ENCODE assay signal across 16 cellular contexts in genomic region chr11:123451183-123451907, GRCh38. TPM values are rescaled to one million over a fixed set of nuclear protein-coding genes. Genes with fewer than 3 reads are reported as not detected.
DNase-seq lines count a peak whose midpoint lies in the region; ATAC-seq and TF ChIP-seq lines count a peak whose summit lies in the region.
"Had no signal": no experiment of that assay in that cellular context is flagged by ENCODE, and none has a peak within 500 bp of the region (broad histone marks: within the 10 kb centered on the region; RNA-seq: fewer than 3 reads in every experiment).

No MANE protein-coding gene starts in this region.

- WGBS in adrenal gland, 4 donors: 59 to 70% (median 64%) methylated on average over 6 of the region's 6 CpGs

- H3K27me3 ChIP-seq in adrenal gland: no peaks in the 10 kb centered on the region
- no peaks in the 10 kb centered on the region for H3K27me3 ChIP-seq in HAP-1 (ENCODE audit: low read depth)
- H3K27me3 ChIP-seq in left lung: no peaks in the 10 kb centered on the region
- H3K27me3 ChIP-seq: BE2C had no signal

- DNase-seq in Right ventricle myocardium superior (peak; percentile 47), cardiac septum (ENCODE audit: low spot score) (no peak), NCI-H1417 treated with DMSO at 0.1 percent for 48 hours (lab: John Stamatoyannopoulos, UW) (peak; percentile 86), adrenal gland (no peak), HAP-1 (ENCODE audit: low spot score in 2 of 2) (no peak), RKO (ENCODE audit: low spot score) (no peak), left lung (no peak), glomerular visceral epithelial cell (ENCODE audit: extremely low spot score) (no peak)
- DNase-seq: activated CD4-positive, CD25-positive, alpha-beta regulatory T cell treated with anti-CD3 and anti-CD28 coated beads, Interleukin-2, amount 50 U/mL, for 72 hours; BE2C; GDM1; NCI-H774; stimulated activated CD4-positive, alpha-beta T cell treated with anti-CD3 and anti-CD28 coated beads, Interleukin-2, amount 100 ng/mL, for 24 hours had no signal

- no peaks in the 10 kb centered on the region for H3K9me3 ChIP-seq in adrenal gland (replicated peaks in 1 of 3)
- no peaks in the 10 kb centered on the region for H3K9me3 ChIP-seq in HAP-1
- no peaks in the 10 kb centered on the region for H3K9me3 ChIP-seq in left lung
- H3K9me3 ChIP-seq: BE2C had no signal

- intact Hi-C loops in Right ventricle myocardium superior (cut with DNase I): no loop called here
- intact Hi-C loops in cardiac septum (cut with DNase I): no loop called here
- intact Hi-C loops in adrenal gland (cut with DNase I): no loop called here
- intact Hi-C loops in left lung (cut with DNase I): no loop called here

- H3K4me3 ChIP-seq in adrenal gland: no peak overlapping the region
- no peak overlapping the region for H3K4me3 ChIP-seq in HAP-1
- H3K4me3 ChIP-seq in left lung: no peak overlapping the region
- H3K4me3 ChIP-seq: coronary artery, SK-N-MC had no signal

- H3K27ac ChIP-seq in adrenal gland (peak overlapping the region; percentile 22 to 95 (median 76)), left lung (no peak overlapping the region)
- H3K27ac ChIP-seq: SK-N-MC had no signal

- no peak for TF ChIP-seq POLR2A in adrenal gland (IDR thresholded peaks at IDR 0.05)

- peaks cover 34 to 84% of the 10 kb centered on the region in 2 donors for H3K4me1 ChIP-seq in adrenal gland (replicated peaks in 1 of 2)
- peaks cover 36% of the 10 kb centered on the region for H3K4me1 ChIP-seq in HAP-1
- H3K4me1 ChIP-seq in left lung: peaks cover 5 to 16% of the 10 kb centered on the region in 2 donors

- H3K36me3 ChIP-seq in adrenal gland (replicated peaks in 1 of 2): no peaks in the 10 kb centered on the region
- no peaks in the 10 kb centered on the region for H3K36me3 ChIP-seq in HAP-1 (replicated peaks)
- no peaks in the 10 kb centered on the region for H3K36me3 ChIP-seq in left lung
- H3K36me3 ChIP-seq: BE2C had no signal

- in situ Hi-C loops in HAP-1 (cut with MboI; ENCODE audit: low sequenced_read_pairs): no loop called here

- peak; percentile 81 for ATAC-seq in Right ventricle myocardium superior (ENCODE audit: poor library complexity)
- ATAC-seq in left lung: no peak
- ATAC-seq: stimulated activated memory B cell treated with anti-CD40 and anti-IgM and Interleukin-4, amounts not matched to agents 10 μg/mL and 1 μg/mL and 100 μg/mL, for 72 hours had no signal

- TF ChIP-seq CTCF in adrenal gland (IDR thresholded peaks at IDR 0.05) (no peak), left lung (IDR thresholded peaks at IDR 0.05) (no peak)

RNA-seq across cellular contexts. Expression of gene GRAMD1B, which starts 21.3 kb away (rescaled TPM):
- total RNA-seq in Right ventricle myocardium superior: 19.0 TPM
- 15.3 TPM for total RNA-seq in cardiac septum
- total RNA-seq in adrenal gland: 1,000 to 10,000 TPM in 1 of 8 donors, 100 to 1,000 TPM in 7; 178 to 1,898 (median 285) TPM
- 100 to 1,000 TPM; 101 to 721 (median 114) TPM for polyA plus RNA-seq in adrenal gland
- 1 to 10 TPM; 4.2 to 7.4 TPM for total RNA-seq in left lung

Comparison
In these comparisons a context has a peak if more than half of its experiments do, and no peak if none do; other contexts are left out.
1. DNase-seq: peak in Right ventricle myocardium superior (single experiment) and NCI-H1417 treated with DMSO at 0.1 percent for 48 hours (single experiment); none in cardiac septum (single experiment), adrenal gland (0 of 7), HAP-1 (0 of 2), RKO (single experiment), left lung (0 of 2) and glomerular visceral epithelial cell (single experiment).
2. H3K27ac ChIP-seq: peak in adrenal gland (5 of 5); none in left lung (0 of 2).